ENCODE assay signal across 7 cellular contexts in genomic region chr17:1000597-1001490, GRCh38. TPM values are rescaled to one million over a fixed set of nuclear protein-coding genes. Genes with fewer than 3 reads are reported as not detected.
DNase-seq lines count a peak whose midpoint lies in the region; ATAC-seq and TF ChIP-seq lines count a peak whose summit lies in the region.

No MANE protein-coding gene starts in this region.

- DNase-seq in M059J (ENCODE audit: low read depth) (peak; percentile 73), brain microvascular endothelial cell (peak; percentile 49), iris pigment epithelial cell (ENCODE audit: low read depth) (peak; percentile 68), NCI-H345 treated with DMSO at 0.1 percent for 48 hours (lab: John Stamatoyannopoulos, UW; ENCODE audit: unreplicated experiment) (no peak), dedifferentiated amniotic fluid mesenchymal stem cell (ENCODE audit: extremely low spot score) (no peak)
- DNase-seq in stimulated activated effector memory CD8-positive, alpha-beta T cell treated with anti-CD3 and anti-CD28 coated beads, Interleukin-12 subunit alpha, Interleukin-12 subunit beta, amount 100 ng/mL, for 72 hours (ENCODE audit: low spot score in 2 of 2), result no peak

- ATAC-seq in stimulated activated effector memory CD8-positive, alpha-beta T cell treated with anti-CD3 and anti-CD28 coated beads, Interleukin-12 subunit alpha, Interleukin-12 subunit beta, amount 100 ng/mL, for 72 hours, result no peak
- no peak for ATAC-seq in GM21390 (IDR thresholded peaks at IDR 0.05; ENCODE audit: unreplicated experiment)

- H3K27ac ChIP-seq in brain microvascular endothelial cell, result peak overlapping the region; percentile 73

- H3K27me3 ChIP-seq in brain microvascular endothelial cell (replicated peaks), result no peaks in the 10 kb centered on the region

- TF ChIP-seq CTCF in brain microvascular endothelial cell (IDR thresholded peaks at IDR 0.05; ENCODE audit: low read depth, low read length, missing control alignments), result no peak

- peaks cover 45% of the 10 kb centered on the region for H3K4me1 Mint-ChIP-seq in stimulated activated effector memory CD8-positive, alpha-beta T cell treated with anti-CD3 and anti-CD28 coated beads, Interleukin-12 subunit alpha, Interleukin-12 subunit beta, amount 100 ng/mL, for 72 hours

- peaks cover 30% of the 10 kb centered on the region for H3K36me3 ChIP-seq in brain microvascular endothelial cell (replicated peaks)

- peaks cover 66% of the 10 kb centered on the region for H3K36me3 Mint-ChIP-seq in stimulated activated effector memory CD8-positive, alpha-beta T cell treated with anti-CD3 and anti-CD28 coated beads, Interleukin-12 subunit alpha, Interleukin-12 subunit beta, amount 100 ng/mL, for 72 hours

- no peak overlapping the region for H3K4me3 ChIP-seq in brain microvascular endothelial cell (ENCODE audit: low read depth, low read length)

- no peak overlapping the region for H3K4me3 Mint-ChIP-seq in stimulated activated effector memory CD8-positive, alpha-beta T cell treated with anti-CD3 and anti-CD28 coated beads, Interleukin-12 subunit alpha, Interleukin-12 subunit beta, amount 100 ng/mL, for 72 hours

- peak overlapping the region; percentile 44 for H3K27ac Mint-ChIP-seq in stimulated activated effector memory CD8-positive, alpha-beta T cell treated with anti-CD3 and anti-CD28 coated beads, Interleukin-12 subunit alpha, Interleukin-12 subunit beta, amount 100 ng/mL, for 72 hours

- H3K9me3 Mint-ChIP-seq in stimulated activated effector memory CD8-positive, alpha-beta T cell treated with anti-CD3 and anti-CD28 coated beads, Interleukin-12 subunit alpha, Interleukin-12 subunit beta, amount 100 ng/mL, for 72 hours, result no peaks in the 10 kb centered on the region

- in situ Hi-C loops in brain microvascular endothelial cell (cut with HindIII; ENCODE audit: low pct_ligation_motif_present, low sequenced_read_pairs), result no loop called here

RNA-seq across cellular contexts. Expression of gene TIMM22, which starts 3.9 kb away (rescaled TPM):
- 19.2 and 19.5 TPM in 2 replicates for total RNA-seq in M059J (2014; rRNA removed; shearing (Covaris generic))

RNA-seq across cellular contexts. Expression of gene NXN, which starts 21.3 kb away (rescaled TPM):
- total RNA-seq in M059J (2014; rRNA removed; shearing (Covaris generic)), result 22.6 and 32.8 TPM in 2 replicates

Comparison
In these comparisons a context has a peak if more than half of its experiments do, and no peak if none do; other contexts are left out.
1. DNase-seq: peak in M059J (single experiment), brain microvascular endothelial cell (single experiment) and iris pigment epithelial cell (single experiment); none in stimulated activated effector memory CD8-positive, alpha-beta T cell treated with anti-CD3 and anti-CD28 coated beads, Interleukin-12 subunit alpha, Interleukin-12 subunit beta, amount 100 ng/mL, for 72 hours (0 of 2), NCI-H345 treated with DMSO at 0.1 percent for 48 hours (single experiment) and dedifferentiated amniotic fluid mesenchymal stem cell (single experiment).